Comparison of ENCODE assay signal across 21 cellular contexts in the genomic region with DNA sequence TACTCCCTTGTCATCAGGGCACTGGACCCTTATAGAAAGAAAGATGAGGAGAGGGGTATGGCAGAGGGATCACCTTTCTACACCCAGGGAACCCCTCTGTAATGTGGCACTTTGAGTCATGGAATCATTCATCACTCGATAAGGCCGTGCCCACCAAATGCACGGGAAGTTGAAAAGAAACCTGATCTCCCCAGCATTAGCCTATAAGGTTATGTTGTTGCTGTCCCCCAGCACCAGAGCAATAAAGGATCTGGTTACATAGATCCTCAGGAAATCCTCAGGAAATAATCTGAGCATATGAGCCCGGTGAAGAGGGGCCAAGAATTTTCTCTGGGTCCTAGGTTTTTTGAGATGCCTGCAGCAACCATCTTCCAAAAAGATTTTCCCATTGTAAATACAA.
A peak's percentile ranks its signal among the peaks of the same experiment; 100 is the strongest.
DNase-seq lines count a peak whose midpoint lies in the region; ATAC-seq, FAIRE-seq and TF ChIP-seq lines count a peak whose summit lies in the region.
"Had no signal": no experiment of that assay in that cellular context is flagged by ENCODE, and none has a peak within 500 bp of the region (broad histone marks: within the 10 kb centered on the region; RNA-seq: fewer than 3 reads in every experiment).

No MANE protein-coding gene starts in this region.

- DNase-seq in DMS79 treated with DMSO at 0.1 percent for 48 hours (lab: John Stamatoyannopoulos, UW): peak; percentile 47
- DNase-seq in M059J (ENCODE audit: low read depth): peak; percentile 37
- peak; percentile 32 for DNase-seq in PC-3
- DNase-seq in iPS-NIHi11 (ENCODE audit: low spot score): peak; percentile 21
- DNase-seq in ovary: no peak
- no peak for DNase-seq in SK-N-SH
- DNase-seq in GF-D8 (lab: John Stamatoyannopoulos, UW): no peak
- DNase-seq in D721Med (ENCODE audit: insufficient read length, low spot score): no peak
- DNase-seq: activated CD4-positive, alpha-beta T cell treated with anti-CD3 and anti-CD28 coated beads for 36 hours; activated naive CD4-positive, alpha-beta T cell treated with anti-CD3 and anti-CD28 coated beads for 36 hours; activated T-cell treated with anti-CD3 and anti-CD28 coated beads, Interleukin-2, amount 50 U/mL, for 72 hours; GDM1; H9; heart right ventricle; left lung; NCI-H1048; NCI-H2081 treated with DMSO at 0.1 percent for 48 hours; NCI-H774; PC-9; psoas muscle had no signal

- H3K36me3 ChIP-seq in PC-3 (ENCODE audit: low read depth, low read length) (no peaks in the 10 kb centered on the region), ovary (no peaks in the 10 kb centered on the region), SK-N-SH (replicated peaks in 1 of 2; ENCODE audit: control insufficient read depth in 1 of 2, insufficient read depth in 2 of 2, low read length in 1 of 2) (no peaks in the 10 kb centered on the region)
- H3K36me3 ChIP-seq: heart right ventricle, left lung had no signal

- no peak for ATAC-seq in PC-3
- ATAC-seq: activated CD4-positive, alpha-beta T cell treated with anti-CD3 and anti-CD28 coated beads for 36 hours; activated T-cell treated with anti-CD3 and anti-CD28 coated beads, Interleukin-2, amount 50 U/mL, for 72 hours; heart right ventricle; left lung; psoas muscle had no signal

- H3K4me1 ChIP-seq in PC-3 (ENCODE audit: insufficient read depth, low read length) (peaks cover 14% of the 10 kb centered on the region), ovary (ENCODE audit: insufficient read depth) (no peaks in the 10 kb centered on the region), SK-N-SH (ENCODE audit: control insufficient read depth in 1 of 2, insufficient read depth in 2 of 2, low read depth in 1 of 2, low read length in 1 of 2) (no peaks in the 10 kb centered on the region; a peak in 1 of 4 replicates)
- H3K4me1 ChIP-seq: heart right ventricle, left lung, psoas muscle had no signal

- H3K9ac ChIP-seq in PC-3 (ENCODE audit: low read length) (no peak overlapping the region), SK-N-SH (no peak overlapping the region)

- no peak overlapping the region for H2AFZ ChIP-seq in PC-3 (ENCODE audit: low read length)
- H2AFZ ChIP-seq in SK-N-SH (ENCODE audit: low read depth): no peak overlapping the region
- H2AFZ ChIP-seq: PC-9 had no signal

- TF ChIP-seq CTCF in PC-3 (conservative IDR thresholded peaks at IDR 0.05; ENCODE audit: low read depth, low read length) (no peak), ovary (IDR thresholded peaks at IDR 0.05) (no peak), SK-N-SH (IDR thresholded peaks at IDR 0.05) (no peak), D721Med (IDR thresholded peaks at IDR 0.05; ENCODE audit: insufficient read depth, missing control alignments) (no peak)

- no peak for FAIRE-seq in D721Med (lab: Jason Lieb, UNC)

- H3K9me3 ChIP-seq in PC-3 (ENCODE audit: low read length) (no peaks in the 10 kb centered on the region), ovary (no peaks in the 10 kb centered on the region), SK-N-SH (no peaks in the 10 kb centered on the region)
- H3K9me3 ChIP-seq: heart right ventricle, left lung, psoas muscle had no signal

- no TSS peak for BruUV-seq in PC-3 (replicated peaks; lab: Mats Ljungman, UMichigan)

- H3K27me3 ChIP-seq in PC-3 (ENCODE audit: low read length) (no peaks in the 10 kb centered on the region), ovary (no peaks in the 10 kb centered on the region), SK-N-SH (ENCODE audit: insufficient read depth) (no peaks in the 10 kb centered on the region; the same call in 1 of the 2 replicates)

- no peak overlapping the region for H3K4me3 ChIP-seq in PC-3 (ENCODE audit: low read length)
- no peak overlapping the region for H3K4me3 ChIP-seq in ovary
- H3K4me3 ChIP-seq in SK-N-SH (ENCODE audit: low read depth in 2 of 2, low read length in 1 of 2): no peak overlapping the region
- H3K4me3 ChIP-seq: heart right ventricle, left lung, PC-9, psoas muscle had no signal

- WGBS in ovary, 3 donors: 2 to 3% (median 3%) methylated on average over 4 of the region's 4 CpGs
- 27% methylated on average over 4 of the region's 4 CpGs for WGBS in SK-N-SH (ENCODE audit: low lambda C conversion rate)

- no peak for TF ChIP-seq EP300 in ovary (IDR thresholded peaks at IDR 0.05)
- TF ChIP-seq EP300 in SK-N-SH (IDR thresholded peaks at IDR 0.05; ENCODE audit: borderline replicate concordance in 1 of 2, low read depth in 1 of 2, low read length in 1 of 2): no peak

- H3K9me2 ChIP-seq in PC-3 (replicated peaks; ENCODE audit: low read length): no peaks in the 10 kb centered on the region
- no peaks in the 10 kb centered on the region for H3K9me2 ChIP-seq in SK-N-SH

- H4K20me1 ChIP-seq in PC-3 (ENCODE audit: low read length) (no peaks in the 10 kb centered on the region), SK-N-SH (ENCODE audit: insufficient read depth) (no peaks in the 10 kb centered on the region)

- no peak for TF ChIP-seq POLR2A in ovary (IDR thresholded peaks at IDR 0.05)

- no peak overlapping the region for H3K4me2 ChIP-seq in PC-3 (ENCODE audit: low read length)
- H3K4me2 ChIP-seq in SK-N-SH: no peak overlapping the region
- H3K4me2 ChIP-seq: PC-9 had no signal

- H3K27ac ChIP-seq in PC-3 (ENCODE audit: low read length) (no peak overlapping the region), ovary (no peak overlapping the region), SK-N-SH (ENCODE audit: low read depth in 2 of 2, low read length in 1 of 2) (no peak overlapping the region)
- H3K27ac ChIP-seq: C4-2B, heart right ventricle, left lung, PC-9, psoas muscle had no signal

- intact Hi-C loops in PC-3 (cut with micrococcal nuclease): no loop called here
- intact Hi-C loops in ovary (cut with DNase I): no loop called here

- H3F3A ChIP-seq in PC-3 (ENCODE audit: low read length, unreplicated experiment) (no peaks in the 10 kb centered on the region), SK-N-SH (replicated peaks; ENCODE audit: insufficient read depth) (no peaks in the 10 kb centered on the region)

- CTCF ChIA-PET in PC-3 (lab: Charles Lee): no interaction called here
- CTCF ChIA-PET in SK-N-SH (lab: Yijun Ruan, JAX): no interaction called here

- TF ChIP-seq RAD21 in SK-N-SH (IDR thresholded peaks at IDR 0.05; ENCODE audit: low read length): no peak

- H3K79me2 ChIP-seq in PC-3 (ENCODE audit: low read length) (no peaks in the 10 kb centered on the region), SK-N-SH (ENCODE audit: insufficient read depth) (no peaks in the 10 kb centered on the region)

- POLR2A ChIA-PET in PC-3 (lab: Charles Lee; ENCODE audit: unreplicated experiment): no interaction called here
- POLR2A ChIA-PET in SK-N-SH (lab: Yijun Ruan, JAX): no interaction called here

TF ChIP-seq in SK-N-SH, 30 proteins besides CTCF, POLR2A, EP300 and RAD21:
- TF ChIP-seq ELF1 (IDR thresholded peaks at IDR 0.05) (no peak), TEAD4 (IDR thresholded peaks at IDR 0.05; ENCODE audit: borderline replicate concordance, insufficient read depth) (no peak), GATA2 (CRISPR knock-in tag; IDR thresholded peaks at IDR 0.05) (no peak), RFX5 (IDR thresholded peaks at IDR 0.05; ENCODE audit: low read length) (no peak), NFIC (IDR thresholded peaks at IDR 0.05; ENCODE audit: borderline replicate concordance) (no peak), FOSL2 (IDR thresholded peaks at IDR 0.05; ENCODE audit: borderline replicate concordance, low read depth) (no peak), CHD2 (IDR thresholded peaks at IDR 0.05; ENCODE audit: low read length, partially characterized antibody) (no peak)

Comparison
In these comparisons a context has a peak if more than half of its experiments do, and no peak if none do; other contexts are left out.
1. DNase-seq: peak in DMS79 treated with DMSO at 0.1 percent for 48 hours (single experiment), M059J (single experiment), PC-3 (single experiment) and iPS-NIHi11 (single experiment); none in ovary (0 of 5), SK-N-SH (single experiment), GF-D8 (single experiment) and D721Med (single experiment).